In genomic region chr17:29138991-29139682, GRCh38 we compare ENCODE assay signal across 9 cellular contexts. TPM values are rescaled to one million over a fixed set of nuclear protein-coding genes. Genes with fewer than 3 reads are reported as not detected.
DNase-seq lines count a peak whose midpoint lies in the region; ATAC-seq, FAIRE-seq and TF ChIP-seq lines count a peak whose summit lies in the region.
"Had no signal": no experiment of that assay in that cellular context is flagged by ENCODE, and none has a peak within 500 bp of the region (broad histone marks: within the 10 kb centered on the region; RNA-seq: fewer than 3 reads in every experiment).

No MANE protein-coding gene starts in this region.

- H3K4me1 ChIP-seq in astrocyte (ENCODE audit: insufficient read depth, low read length), result peaks cover 35% of the 10 kb centered on the region
- peaks cover 20% of the 10 kb centered on the region for H3K4me1 ChIP-seq in mucosa of descending colon (ENCODE audit: low read depth)
- H3K4me1 ChIP-seq in H9 (ENCODE audit: insufficient read depth, low read length), result no peaks in the 10 kb centered on the region; the same call in 1 of the 2 replicates

- no peak overlapping the region for H3K9ac ChIP-seq in astrocyte (ENCODE audit: low read length)
- H3K9ac ChIP-seq in H9 (ENCODE audit: extremely low read depth, insufficient read length, low read length), result no peak overlapping the region

- peak overlapping the region; percentile 81 for H3K27ac Mint-ChIP-seq in astrocyte (ENCODE audit: unreplicated experiment)
- no peak overlapping the region for H3K27ac Mint-ChIP-seq in H9

- H3K23me2 ChIP-seq in H9 (ENCODE audit: insufficient read length, low read depth, low read length, poor library complexity, severe bottlenecking), result no peaks in the 10 kb centered on the region

- TF ChIP-seq CTCF in astrocyte (IDR thresholded peaks at IDR 0.05; ENCODE audit: insufficient read depth, low read depth, low read length) (no peak), mucosa of descending colon (IDR thresholded peaks at IDR 0.05) (no peak), H9 (conservative IDR thresholded peaks at IDR 0.05) (no peak)

- DNase-seq in MV-4-11 (lab: John Stamatoyannopoulos, UW), result peak; percentile 88
- no peak for DNase-seq in astrocyte (ENCODE audit: low read depth)
- DNase-seq in mucosa of descending colon, result peak; percentile 40 to 80 (median 66)
- DNase-seq in H9, result no peak
- no peak for DNase-seq in EL

- H2BK20ac ChIP-seq in H9 (ENCODE audit: low read depth, low read length, poor library complexity, severe bottlenecking), result no peak overlapping the region

- H4K8ac ChIP-seq in H9 (replicated peaks; ENCODE audit: insufficient read length, low read depth, low read length), result no peak overlapping the region

- no peak overlapping the region for H4K91ac ChIP-seq in H9 (ENCODE audit: insufficient read length, low read depth, low read length)

- H3K27me3 ChIP-seq in astrocyte (ENCODE audit: insufficient read depth, low read length) (no peaks in the 10 kb centered on the region), H9 (ENCODE audit: insufficient read depth, low read length) (no peaks in the 10 kb centered on the region)

- no peaks in the 10 kb centered on the region for H3K27me3 Mint-ChIP-seq in astrocyte (ENCODE audit: low read depth, unreplicated experiment)
- no peaks in the 10 kb centered on the region; the same call in 1 of the 2 replicates for H3K27me3 Mint-ChIP-seq in H9 (ENCODE audit: low read depth)

- no peak overlapping the region for H3K23ac ChIP-seq in H9 (ENCODE audit: insufficient read length, low read depth, low read length)

- peak overlapping the region; percentile 73 for H3K4me3 Mint-ChIP-seq in astrocyte (ENCODE audit: unreplicated experiment)
- H3K4me3 Mint-ChIP-seq in H9, result no peak overlapping the region

- no peaks in the 10 kb centered on the region for H3K36me3 ChIP-seq in astrocyte (ENCODE audit: insufficient read depth, low read length)
- no peaks in the 10 kb centered on the region for H3K36me3 ChIP-seq in mucosa of descending colon (ENCODE audit: low read depth)

- no peak overlapping the region for H3K56ac ChIP-seq in H9 (ENCODE audit: insufficient read length, low read depth, low read length)

- no peak overlapping the region for H2BK5ac ChIP-seq in H9 (ENCODE audit: insufficient read length, low read length)

- no peaks in the 10 kb centered on the region for H3K79me2 ChIP-seq in astrocyte (ENCODE audit: insufficient read depth, low read length)
- H3K79me2 ChIP-seq in H9 (ENCODE audit: insufficient read depth, low read length), result no peaks in the 10 kb centered on the region

- H3K79me1 ChIP-seq in H9 (ENCODE audit: insufficient read depth, low read depth, low read length, poor library complexity, severe bottlenecking), result no peaks in the 10 kb centered on the region

- no peak overlapping the region for H3K4me3 ChIP-seq in astrocyte (ENCODE audit: insufficient read depth, low read depth, low read length)
- no peak overlapping the region for H3K4me3 ChIP-seq in mucosa of descending colon

- H3K9me3 Mint-ChIP-seq in astrocyte (ENCODE audit: unreplicated experiment) (no peaks in the 10 kb centered on the region), H9 (no peaks in the 10 kb centered on the region; a peak in 1 of 5 replicates)

- H3K36me3 Mint-ChIP-seq in astrocyte (ENCODE audit: low read depth, unreplicated experiment), result no peaks in the 10 kb centered on the region
- H3K36me3 Mint-ChIP-seq in H9 (ENCODE audit: insufficient read depth in 1 of 3, low read depth in 3 of 3), result no peaks in the 10 kb centered on the region; a peak in 1 of 7 replicates

- WGBS in H9 (ENCODE audit: extremely low coverage, insufficient read length, low lambda C conversion rate), result no CpG with 5 or more reads among the region's 13 CpGs

- H4K20me1 ChIP-seq in astrocyte (ENCODE audit: insufficient read depth, low read length) (no peaks in the 10 kb centered on the region), H9 (ENCODE audit: control insufficient read depth, insufficient read depth, insufficient read length) (no peaks in the 10 kb centered on the region)

- intact Hi-C loops in mucosa of descending colon (cut with DNase I, micrococcal nuclease), result no loop called here

- H3K9me3 ChIP-seq in astrocyte (ENCODE audit: insufficient read depth, low read depth, low read length), result no peaks in the 10 kb centered on the region
- no peaks in the 10 kb centered on the region for H3K9me3 ChIP-seq in mucosa of descending colon
- no peaks in the 10 kb centered on the region for H3K9me3 ChIP-seq in H9 (ENCODE audit: control insufficient read depth, low read depth, low read length)

- no peak overlapping the region for H3T11ph ChIP-seq in H9 (ENCODE audit: low read length)

- H3K4me1 Mint-ChIP-seq in astrocyte (ENCODE audit: low read depth, unreplicated experiment) (peaks cover 54% of the 10 kb centered on the region), H9 (peaks cover 29 to 38% of the 10 kb centered on the region in 2 experiments)

- no peak overlapping the region for H2BK15ac ChIP-seq in H9 (ENCODE audit: low read depth, low read length)

- H3K4me2 ChIP-seq in astrocyte (ENCODE audit: low read length) (peak overlapping the region; percentile 78), H9 (ENCODE audit: insufficient read depth, insufficient read length, low read length) (no peak overlapping the region)

- no peak overlapping the region for H4K5ac ChIP-seq in H9 (ENCODE audit: insufficient read length, low read depth, low read length)

- FAIRE-seq in astrocyte (lab: Jason Lieb, UNC), result no peak

- H2AK5ac ChIP-seq in H9 (ENCODE audit: insufficient read length, low read length), result no peak overlapping the region

- H3K27ac ChIP-seq in astrocyte (ENCODE audit: low read depth, low read length), result no peak overlapping the region
- no peak overlapping the region for H3K27ac ChIP-seq in H9 (ENCODE audit: insufficient read length, low read depth, low read length)

- H3K4ac ChIP-seq in H9 (ENCODE audit: low read depth, low read length), result no peak overlapping the region

- H3K18ac ChIP-seq in H9 (ENCODE audit: insufficient read length, low read depth, low read length), result no peak overlapping the region

- H2BK120ac ChIP-seq in H9 (ENCODE audit: low read depth, low read length, poor library complexity, severe bottlenecking), result no peak overlapping the region

- no peak overlapping the region for H3K14ac ChIP-seq in H9 (ENCODE audit: insufficient read depth, low read length)

- H2AFZ ChIP-seq in astrocyte (ENCODE audit: low read depth, low read length) (no peak overlapping the region), H9 (ENCODE audit: low read length) (no peak overlapping the region)

- ATAC-seq in GM18511 (IDR thresholded peaks at IDR 0.05; ENCODE audit: unreplicated experiment), result peak; percentile 51
- ATAC-seq in mucosa of descending colon, result peak; percentile 51
- ATAC-seq in GM19023 (IDR thresholded peaks at IDR 0.05; ENCODE audit: unreplicated experiment), result no peak
- ATAC-seq in HG03135 (IDR thresholded peaks at IDR 0.05; ENCODE audit: unreplicated experiment), result no peak
- ATAC-seq: Panc1 had no signal

- no peak overlapping the region for H2BK12ac ChIP-seq in H9 (ENCODE audit: insufficient read length, low read depth, low read length)

RNA-seq across cellular contexts. Expression of gene MYO18A, which starts 41.1 kb away (rescaled TPM):
- total RNA-seq in astrocyte, result 35.5 and 45.9 TPM in 2 replicates
- total RNA-seq in mucosa of descending colon, result 100 to 1,000 TPM in 1 of 3 donors, 10 to 100 TPM in 2; 84.9 to 111 (median 93.3) TPM
- 20.8 and 21.6 TPM in 2 replicates for total RNA-seq in H9 (2021)

Comparison
In these comparisons a context has a peak if more than half of its experiments do, and no peak if none do; other contexts are left out.
1. ATAC-seq: peak in GM18511 (single experiment) and mucosa of descending colon (single experiment); none in GM19023 (single experiment) and HG03135 (single experiment).
2. DNase-seq: peak in MV-4-11 (single experiment) and mucosa of descending colon (3 of 3); none in astrocyte (single experiment), H9 (single experiment) and EL (single experiment).